ENCODE assay signal across 8 cellular contexts in genomic region chr16:66603537-66604375, GRCh38. TPM values are rescaled to one million over a fixed set of nuclear protein-coding genes. Genes with fewer than 3 reads are reported as not detected.
DNase-seq lines count a peak whose midpoint lies in the region; ATAC-seq lines count a peak whose summit lies in the region.

No MANE protein-coding gene starts in this region.

- H3K36me3 Mint-ChIP-seq in T-cell, result peaks cover 3% of the 10 kb centered on the region
- H3K36me3 Mint-ChIP-seq in activated naive CD8-positive, alpha-beta T cell treated with anti-CD3 and anti-CD28 coated beads, Interleukin-2, amount 50 U/mL, for 24 hours (ENCODE audit: low read depth), result no peaks in the 10 kb centered on the region

- H3K4me3 Mint-ChIP-seq in T-cell, result peak overlapping the region; percentile 86 to 96 (median 90)
- peak overlapping the region; percentile 92 for H3K4me3 Mint-ChIP-seq in activated naive CD8-positive, alpha-beta T cell treated with anti-CD3 and anti-CD28 coated beads, Interleukin-2, amount 50 U/mL, for 24 hours

- no peaks in the 10 kb centered on the region for H3K27me3 Mint-ChIP-seq in T-cell
- no peaks in the 10 kb centered on the region for H3K27me3 Mint-ChIP-seq in activated naive CD8-positive, alpha-beta T cell treated with anti-CD3 and anti-CD28 coated beads, Interleukin-2, amount 50 U/mL, for 24 hours

- H3K27ac Mint-ChIP-seq in T-cell, result peak overlapping the region; percentile 90 to 94
- H3K27ac Mint-ChIP-seq in activated naive CD8-positive, alpha-beta T cell treated with anti-CD3 and anti-CD28 coated beads, Interleukin-2, amount 50 U/mL, for 24 hours, result peak overlapping the region; percentile 90

- no peaks in the 10 kb centered on the region for H3K27me3 ChIP-seq in iPS-18a (ENCODE audit: control insufficient read depth, insufficient read depth, low read length)

- H3K36me3 ChIP-seq in iPS-18a (ENCODE audit: control insufficient read depth, low read depth, low read length), result no peaks in the 10 kb centered on the region

- no peaks in the 10 kb centered on the region for H3K9me3 ChIP-seq in iPS-18a (ENCODE audit: control insufficient read depth, low read depth, low read length)

- DNase-seq in Daoy (ENCODE audit: low read depth) (peak; percentile 62), HuH-7 (ENCODE audit: low spot score) (peak; percentile 55), T-cell (peak; percentile 62 to 87 (median 76)), amniotic stem cell (lab: John Stamatoyannopoulos, UW) (no peak)
- DNase-seq in activated naive CD8-positive, alpha-beta T cell treated with anti-CD3 and anti-CD28 coated beads, Interleukin-2, amount 50 U/mL, for 24 hours, result peak; percentile 65
- DNase-seq in stimulated activated CD4-positive, alpha-beta T cell treated with anti-CD3 and anti-CD28 coated beads, Interleukin-12 subunit alpha, Interleukin-12 subunit beta, amount 100 ng/mL, for 24 hours (ENCODE audit: low read depth in 2 of 2), result peak; percentile 43 to 51

- peaks cover 0 to 4% (median 0%) of the 10 kb centered on the region in 3 donors for H3K9me3 Mint-ChIP-seq in T-cell
- H3K9me3 Mint-ChIP-seq in activated naive CD8-positive, alpha-beta T cell treated with anti-CD3 and anti-CD28 coated beads, Interleukin-2, amount 50 U/mL, for 24 hours, result peaks cover 8% of the 10 kb centered on the region

- H3K27ac ChIP-seq in iPS-18a (ENCODE audit: low read length), result no peak overlapping the region

- peak overlapping the region; percentile 66 for H3K4me3 ChIP-seq in iPS-18a (ENCODE audit: low read length)

- peak overlapping the region; percentile 53 for H3K9ac ChIP-seq in iPS-18a (ENCODE audit: low read length)

- ATAC-seq in T-cell (replicated peaks in 1 of 4), result peak; percentile 70 to 74 (median 72)
- ATAC-seq in activated naive CD8-positive, alpha-beta T cell treated with anti-CD3 and anti-CD28 coated beads, Interleukin-2, amount 50 U/mL, for 24 hours, result peak; percentile 58
- no peak for ATAC-seq in GM18873 (IDR thresholded peaks at IDR 0.05; ENCODE audit: low FRiP score, unreplicated experiment)

- CTCF ChIA-PET in T-cell (lab: Charles Lee), result interaction anchor here (0.5 to 2.5 kb wide), 6 partner anchors 14 to 227 kb away, joined by 3 to 17 read pairs (median 4); partner anchors contain the start of gene NAE1 (in 1 of the 2)

- H3K4me1 Mint-ChIP-seq in T-cell, result peaks cover 47 to 67% (median 52%) of the 10 kb centered on the region in 3 donors
- H3K4me1 Mint-ChIP-seq in activated naive CD8-positive, alpha-beta T cell treated with anti-CD3 and anti-CD28 coated beads, Interleukin-2, amount 50 U/mL, for 24 hours, result peaks cover 44% of the 10 kb centered on the region

- peaks cover 4% of the 10 kb centered on the region for H3K4me1 ChIP-seq in iPS-18a (ENCODE audit: control insufficient read depth, low read depth, low read length)

- POLR2A ChIA-PET in T-cell (lab: Charles Lee), result no interaction called here

RNA-seq across cellular contexts. Expression of gene CMTM3, which starts 0.7 kb away (rescaled TPM):
- 6.6 and 7.3 TPM in 2 replicates for total RNA-seq in Daoy (2014; rRNA removed; shearing (Covaris generic))
- total RNA-seq in T-cell, result 10 to 100 TPM; 63.5 to 84.8 (median 75.4) TPM

RNA-seq across cellular contexts. Expression of gene CMTM2, which starts 24.5 kb away (rescaled TPM):
- not detected in 2 replicates for total RNA-seq in Daoy (2014; rRNA removed; shearing (Covaris generic))
- total RNA-seq in T-cell, result under 1 TPM in 2 of 5 donors, not detected in 3; 0.26 to 0.62 TPM

RNA-seq across cellular contexts. Expression of gene CMTM1, which starts 37.5 kb away (rescaled TPM):
- 1.4 and 2.2 TPM in 2 replicates for total RNA-seq in Daoy (2014; rRNA removed; shearing (Covaris generic))
- total RNA-seq in T-cell, result 10 to 100 TPM in 3 of 5 donors, 1 to 10 TPM in 1, under 1 TPM in 1; 0.95 to 12.9 (median 10.3) TPM

RNA-seq across cellular contexts. Expression of gene CKLF, which starts 51.4 kb away (rescaled TPM):
- total RNA-seq in Daoy (2014; rRNA removed; shearing (Covaris generic)), result 156 and 168 TPM in 2 replicates
- 10 to 100 TPM; 25.3 to 67.8 (median 58.3) TPM for total RNA-seq in T-cell

RNA-seq across cellular contexts. Expression of gene TK2, which starts 53.8 kb away (rescaled TPM):
- total RNA-seq in Daoy (2014; rRNA removed; shearing (Covaris generic)), result 8.5 TPM in 2 replicates
- total RNA-seq in T-cell, result 10 to 100 TPM in 2 of 5 donors, 1 to 10 TPM in 3; 4.6 to 10.8 (median 8.4) TPM
